Comparison of ENCODE assay signal across 12 cellular contexts in the genomic region with DNA sequence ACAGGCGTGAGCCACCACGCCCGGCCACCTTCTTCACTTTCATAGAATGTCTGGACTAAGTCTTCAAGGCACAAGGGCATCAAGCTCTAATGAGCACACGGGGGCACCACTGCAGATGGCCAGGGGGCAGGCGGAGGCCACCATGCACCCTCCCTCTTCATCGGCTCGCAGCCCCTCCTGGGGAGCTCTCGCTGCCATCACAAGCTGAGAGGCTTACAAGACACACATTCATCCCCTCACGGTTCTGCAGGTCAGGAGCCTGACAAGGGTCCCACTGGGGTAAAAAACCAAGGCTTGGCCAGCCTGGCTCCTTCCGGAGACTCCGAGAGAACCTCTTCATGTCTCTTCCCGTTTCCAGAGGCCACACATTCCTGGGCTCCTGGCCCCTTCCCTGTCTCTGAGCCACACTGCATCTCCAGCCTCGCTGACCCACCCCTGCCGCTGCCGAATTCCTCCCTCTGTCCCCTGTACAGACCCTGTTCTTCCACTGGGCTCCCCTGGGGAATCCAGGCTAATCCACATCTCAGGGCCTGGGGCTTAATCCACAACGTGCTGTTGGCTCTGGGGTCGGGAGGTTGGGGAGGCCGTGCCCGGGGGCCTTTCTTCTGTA. TPM values are rescaled to one million over a fixed set of nuclear protein-coding genes. Genes with fewer than 3 reads are reported as not detected.
A peak's percentile ranks its signal among the peaks of the same experiment; 100 is the strongest.
DNase-seq lines count a peak whose midpoint lies in the region; ATAC-seq and TF ChIP-seq lines count a peak whose summit lies in the region.
"Had no signal": no experiment of that assay in that cellular context is flagged by ENCODE, and none has a peak within 500 bp of the region (broad histone marks: within the 10 kb centered on the region; RNA-seq: fewer than 3 reads in every experiment).

No MANE protein-coding gene starts in this region.

- H3K9me3 Mint-ChIP-seq in effector memory CD8-positive, alpha-beta T cell, result no peaks in the 10 kb centered on the region
- H3K9me3 Mint-ChIP-seq in stimulated activated effector memory CD8-positive, alpha-beta T cell treated with anti-CD3 and anti-CD28 coated beads, Interleukin-12 subunit alpha, Interleukin-12 subunit beta, amount 100 ng/mL, for 72 hours, result no peaks in the 10 kb centered on the region
- H3K9me3 Mint-ChIP-seq in osteocyte (ENCODE audit: unreplicated experiment), result no peaks in the 10 kb centered on the region

- H3K27ac Mint-ChIP-seq in effector memory CD8-positive, alpha-beta T cell, result peak overlapping the region; percentile 52 to 68
- no peak overlapping the region for H3K27ac Mint-ChIP-seq in stimulated activated effector memory CD8-positive, alpha-beta T cell treated with anti-CD3 and anti-CD28 coated beads, Interleukin-12 subunit alpha, Interleukin-12 subunit beta, amount 100 ng/mL, for 72 hours
- H3K27ac Mint-ChIP-seq in osteocyte (ENCODE audit: unreplicated experiment), result no peak overlapping the region

- H3K9me3 ChIP-seq in heart left ventricle, result no peaks in the 10 kb centered on the region
- H3K9me3 ChIP-seq: SJSA1 had no signal

- H3K27me3 Mint-ChIP-seq in effector memory CD8-positive, alpha-beta T cell, result peaks cover 43 to 79% of the 10 kb centered on the region in 2 donors
- H3K27me3 Mint-ChIP-seq in osteocyte (ENCODE audit: unreplicated experiment), result peaks cover 5% of the 10 kb centered on the region

- ATAC-seq in heart left ventricle (no peak), Right ventricle myocardium inferior (no peak)
- no peak for ATAC-seq in effector memory CD8-positive, alpha-beta T cell (replicated peaks)
- no peak for ATAC-seq in stimulated activated effector memory CD8-positive, alpha-beta T cell treated with anti-CD3 and anti-CD28 coated beads, Interleukin-12 subunit alpha, Interleukin-12 subunit beta, amount 100 ng/mL, for 72 hours

- H3K36me3 Mint-ChIP-seq in effector memory CD8-positive, alpha-beta T cell (ENCODE audit: insufficient read depth), result peaks cover 8% of the 10 kb centered on the region
- H3K36me3 Mint-ChIP-seq in stimulated activated effector memory CD8-positive, alpha-beta T cell treated with anti-CD3 and anti-CD28 coated beads, Interleukin-12 subunit alpha, Interleukin-12 subunit beta, amount 100 ng/mL, for 72 hours, result peaks cover 6% of the 10 kb centered on the region
- H3K36me3 Mint-ChIP-seq in osteocyte (ENCODE audit: unreplicated experiment), result no peaks in the 10 kb centered on the region

- H3K4me1 Mint-ChIP-seq in effector memory CD8-positive, alpha-beta T cell (ENCODE audit: low read depth in 2 of 2), result peaks cover 17 to 23% of the 10 kb centered on the region in 2 donors
- H3K4me1 Mint-ChIP-seq in stimulated activated effector memory CD8-positive, alpha-beta T cell treated with anti-CD3 and anti-CD28 coated beads, Interleukin-12 subunit alpha, Interleukin-12 subunit beta, amount 100 ng/mL, for 72 hours, result peaks cover 26% of the 10 kb centered on the region
- peaks cover 11% of the 10 kb centered on the region for H3K4me1 Mint-ChIP-seq in osteocyte (ENCODE audit: unreplicated experiment)

- 94 to 95% (median 95%) methylated on average over 17 to 19 of the region's 19 CpGs for WGBS in heart left ventricle, 4 donors

- H3K36me3 ChIP-seq in heart left ventricle, result no peaks in the 10 kb centered on the region
- H3K36me3 ChIP-seq: SJSA1 had no signal

- intact Hi-C loops in heart left ventricle (cut with DNase I), result loop anchor here in 3 of 10 donors (5.0 to 10.0 kb wide), 3 partner anchors 94 to 116 kb away; no protein-coding TSS in a partner anchor
- intact Hi-C loops in Right ventricle myocardium inferior (cut with DNase I), result no loop called here

- H3K4me3 ChIP-seq in heart left ventricle, result no peak overlapping the region
- H3K4me3 ChIP-seq: SJSA1 had no signal

- no peak overlapping the region for H3K27ac ChIP-seq in heart left ventricle
- H3K27ac ChIP-seq: SJSA1 had no signal

- peak overlapping the region; percentile 81 to 86 for H3K4me3 Mint-ChIP-seq in effector memory CD8-positive, alpha-beta T cell
- H3K4me3 Mint-ChIP-seq in stimulated activated effector memory CD8-positive, alpha-beta T cell treated with anti-CD3 and anti-CD28 coated beads, Interleukin-12 subunit alpha, Interleukin-12 subunit beta, amount 100 ng/mL, for 72 hours, result peak overlapping the region; percentile 62
- H3K4me3 Mint-ChIP-seq in osteocyte (ENCODE audit: unreplicated experiment), result no peak overlapping the region

- H3K4me1 ChIP-seq in heart left ventricle, result peaks cover 2 to 30% (median 18%) of the 10 kb centered on the region in 12 donors
- H3K4me1 ChIP-seq: SJSA1 had no signal

- no peak for TF ChIP-seq POLR2A in heart left ventricle (IDR thresholded peaks at IDR 0.05)

- no peak for TF ChIP-seq CTCF in heart left ventricle (IDR thresholded peaks at IDR 0.05)
- no peak for TF ChIP-seq CTCF in osteocyte (IDR thresholded peaks at IDR 0.05)

- DNase-seq in heart left ventricle (peak in 3 of 5 donors; percentile 5 to 66 (median 19)), Right ventricle myocardium inferior (ENCODE audit: missing footprints) (no peak), NCI-H82 treated with DMSO at 0.1 percent for 48 hours (lab: John Stamatoyannopoulos, UW; ENCODE audit: unreplicated experiment) (peak; percentile 16), osteocyte (ENCODE audit: extremely low spot score, unreplicated experiment) (no peak), NCI-H2196 (lab: John Stamatoyannopoulos, UW; ENCODE audit: unreplicated experiment) (no peak), retina (no peak)
- no peak for DNase-seq in effector memory CD8-positive, alpha-beta T cell
- no peak for DNase-seq in stimulated activated effector memory CD8-positive, alpha-beta T cell treated with anti-CD3 and anti-CD28 coated beads, Interleukin-12 subunit alpha, Interleukin-12 subunit beta, amount 100 ng/mL, for 72 hours (ENCODE audit: low spot score in 2 of 2)
- DNase-seq: islet precursor cell, NCI-H1417 treated with DMSO at 0.1 percent for 48 hours, T1000 had no signal

- H3K27me3 ChIP-seq in heart left ventricle, result no peaks in the 10 kb centered on the region
- H3K27me3 ChIP-seq: SJSA1 had no signal

RNA-seq across cellular contexts. Expression of a gene that starts 19.8 kb away (rescaled TPM):
- total RNA-seq in heart left ventricle, result 10 to 100 TPM in 1 of 9 donors, 1 to 10 TPM in 8; 5.5 to 10.7 (median 8.0) TPM
- polyA plus RNA-seq in heart left ventricle, result 10 to 100 TPM in 1 of 2 donors, 1 to 10 TPM in 1; 2.6 to 10.0 TPM
- total RNA-seq in Right ventricle myocardium inferior, result 21.5 TPM
- total RNA-seq in osteocyte, result 1.6 and 2.6 TPM in 2 replicates

RNA-seq across cellular contexts. Expression of a gene that starts 35.5 kb away (rescaled TPM):
- total RNA-seq in heart left ventricle (10 to 100 TPM; 12.1 to 29.4 (median 19.9) TPM), Right ventricle myocardium inferior (16.3 TPM), osteocyte (34.0 and 36.9 TPM in 2 replicates)
- polyA plus RNA-seq in heart left ventricle, result 1 to 10 TPM; 6.6 to 7.3 TPM

Comparison
In these comparisons a context has a peak if more than half of its experiments do, and no peak if none do; other contexts are left out.
1. DNase-seq: peak in heart left ventricle (3 of 5) and NCI-H82 treated with DMSO at 0.1 percent for 48 hours (single experiment); none in Right ventricle myocardium inferior (single experiment), effector memory CD8-positive, alpha-beta T cell (0 of 3), stimulated activated effector memory CD8-positive, alpha-beta T cell treated with anti-CD3 and anti-CD28 coated beads, Interleukin-12 subunit alpha, Interleukin-12 subunit beta, amount 100 ng/mL, for 72 hours (0 of 2), osteocyte (single experiment), NCI-H2196 (single experiment) and retina (single experiment).
2. H3K27ac Mint-ChIP-seq: peak in effector memory CD8-positive, alpha-beta T cell (2 of 2); none in stimulated activated effector memory CD8-positive, alpha-beta T cell treated with anti-CD3 and anti-CD28 coated beads, Interleukin-12 subunit alpha, Interleukin-12 subunit beta, amount 100 ng/mL, for 72 hours (single experiment) and osteocyte (single experiment).